ENCODE assay signal across 15 cellular contexts in genomic region chr2:225472161-225472560, GRCh38.
DNase-seq lines count a peak whose midpoint lies in the region; ATAC-seq and TF ChIP-seq lines count a peak whose summit lies in the region.
"Had no signal": no experiment of that assay in that cellular context is flagged by ENCODE, and none has a peak within 500 bp of the region (broad histone marks: within the 10 kb centered on the region; RNA-seq: fewer than 3 reads in every experiment).

No MANE protein-coding gene starts in this region.

- H3K9me3 ChIP-seq in upper lobe of right lung = no peaks in the 10 kb centered on the region
- H3K9me3 ChIP-seq: BE2C, SK-N-SH had no signal

- peak overlapping the region in 2 of 3 experiments; percentile 46 to 72 for H3K27ac Mint-ChIP-seq in nephron
- H3K27ac Mint-ChIP-seq: CD4-positive, alpha-beta memory T cell had no signal

- no peak overlapping the region for H3K4me3 Mint-ChIP-seq in nephron
- H3K4me3 Mint-ChIP-seq: CD4-positive, alpha-beta memory T cell had no signal

- DNase-seq in glomerular visceral epithelial cell (ENCODE audit: extremely low spot score) (peak; percentile 29), upper lobe of right lung (no peak), HPDE6-E6E7 (ENCODE audit: extremely low spot score) (no peak), inferior parietal cortex (ENCODE audit: extremely low spot score) (no peak), DMS153 (lab: John Stamatoyannopoulos, UW) (no peak)
- DNase-seq: BE2C; CD4-positive, alpha-beta memory T cell; HCEC 1CT; NCI-H187 treated with DMSO at 0.1 percent for 48 hours; NCI-H345; NCI-H526 treated with DMSO at 0.1 percent for 48 hours; SHP77; SK-N-SH had no signal

- TF ChIP-seq RAD21 in Ishikawa (IDR thresholded peaks at IDR 0.05; ENCODE audit: low read depth) = no peak

- TF ChIP-seq EP300 in Ishikawa (IDR thresholded peaks at IDR 0.05; ENCODE audit: borderline replicate concordance) = no peak

- no peaks in the 10 kb centered on the region for H3K4me1 ChIP-seq in upper lobe of right lung
- H3K4me1 ChIP-seq: BE2C had no signal

- H3K36me3 ChIP-seq in upper lobe of right lung = no peaks in the 10 kb centered on the region
- H3K36me3 ChIP-seq: BE2C had no signal

- peaks cover under 1% of the 10 kb centered on the region for H3K4me1 Mint-ChIP-seq in nephron
- H3K4me1 Mint-ChIP-seq: CD4-positive, alpha-beta memory T cell had no signal

- no peaks in the 10 kb centered on the region for H3K36me3 Mint-ChIP-seq in nephron (ENCODE audit: low read depth)
- H3K36me3 Mint-ChIP-seq: CD4-positive, alpha-beta memory T cell had no signal

- H3K9me3 Mint-ChIP-seq in nephron = no peaks in the 10 kb centered on the region

- no peaks in the 10 kb centered on the region for H3K27me3 Mint-ChIP-seq in nephron (ENCODE audit: low read depth)
- H3K27me3 Mint-ChIP-seq: CD4-positive, alpha-beta memory T cell had no signal

- H3K4me3 ChIP-seq in upper lobe of right lung = no peak overlapping the region

- ATAC-seq in upper lobe of right lung = peak; percentile 41

- intact Hi-C loops in upper lobe of right lung (cut with DNase I) = no loop called here

- no peak overlapping the region for H3K27ac ChIP-seq in upper lobe of right lung

- TF ChIP-seq CTCF in nephron (IDR thresholded peaks at IDR 0.05; ENCODE audit: unreplicated experiment in 3 of 3) (no peak), upper lobe of right lung (IDR thresholded peaks at IDR 0.05) (no peak)

- H3K27me3 ChIP-seq in upper lobe of right lung = no peaks in the 10 kb centered on the region
- H3K27me3 ChIP-seq: BE2C had no signal

TF ChIP-seq in Ishikawa, 13 proteins besides CTCF, POLR2A, EP300 and RAD21:
- TF ChIP-seq TEAD4 (IDR thresholded peaks at IDR 0.05) (0 out of 2 replicates have a peak, but pooled peaks have one; percentile 6), TAF1 (IDR thresholded peaks at IDR 0.05; ENCODE audit: low read depth) (no peak), NFIC (IDR thresholded peaks at IDR 0.05) (no peak)
